ENCODE assay signal across 8 cellular contexts in genomic region chr17:46771601-46772012, GRCh38. TPM values are rescaled to one million over a fixed set of nuclear protein-coding genes. Genes with fewer than 3 reads are reported as not detected.
A peak's percentile ranks its signal among the peaks of the same experiment; 100 is the strongest.
DNase-seq lines count a peak whose midpoint lies in the region; ATAC-seq, FAIRE-seq and TF ChIP-seq lines count a peak whose summit lies in the region.

No MANE protein-coding gene starts in this region.

- ATAC-seq in GM18909 (IDR thresholded peaks at IDR 0.05; ENCODE audit: poor library complexity, unreplicated experiment): peak; percentile 22
- ATAC-seq in GM18861 (IDR thresholded peaks at IDR 0.05; ENCODE audit: unreplicated experiment): no peak

- no peaks in the 10 kb centered on the region for H3K4me1 ChIP-seq in prostate gland (replicated peaks)

- H3K27ac ChIP-seq in AG04450 (ENCODE audit: low read depth, low read length) (no peak overlapping the region), prostate gland (peak overlapping the region in 1 of 2 donors; percentile 67)

- TF ChIP-seq CTCF in AG04450 (IDR thresholded peaks at IDR 0.05; ENCODE audit: low read depth, low read length): no peak
- TF ChIP-seq CTCF in fibroblast of villous mesenchyme (IDR thresholded peaks at IDR 0.05; ENCODE audit: insufficient read depth, low read depth, low read length): no peak
- TF ChIP-seq CTCF in prostate gland (IDR thresholded peaks at IDR 0.05): no peak

- H3K9me3 ChIP-seq in AG04450 (ENCODE audit: control insufficient read depth, insufficient read depth, low read length) (no peaks in the 10 kb centered on the region; the same call in 1 of the 2 replicates), prostate gland (no peaks in the 10 kb centered on the region)

- POLR2A ChIA-PET in AG04450 (lab: Yijun Ruan, JAX): interaction anchor here (1.0 kb wide), 1 partner anchor 41 kb away, joined by 4 read pairs; no protein-coding TSS in a partner anchor

- no peak for TF ChIP-seq POLR2A in prostate gland (IDR thresholded peaks at IDR 0.05)

- peak overlapping the region; percentile 52 for H3K4me3 ChIP-seq in AG04450 (ENCODE audit: low read depth, low read length)
- peak overlapping the region; percentile 63 for H3K4me3 ChIP-seq in fibroblast of villous mesenchyme (ENCODE audit: low read depth, low read length)
- H3K4me3 ChIP-seq in prostate gland: peak overlapping the region; percentile 44 to 54

- WGBS in prostate gland: 0% methylated on average over 15 of the region's 80 CpGs

- FAIRE-seq in RCC 7860 (lab: Jason Lieb, UNC): no peak

- CTCF ChIA-PET in AG04450 (lab: Charles Lee): no interaction called here

- intact Hi-C loops in prostate gland (cut with DNase I): no loop called here

- peaks cover 3% of the 10 kb centered on the region for H3K27me3 ChIP-seq in AG04450 (ENCODE audit: control insufficient read depth, insufficient read depth, low read length)
- H3K27me3 ChIP-seq in prostate gland (replicated peaks; ENCODE audit: insufficient read depth): no peaks in the 10 kb centered on the region

- no peak for DNase-seq in AG04450 (ENCODE audit: low read depth, low spot score)
- peak; percentile 9 for DNase-seq in SHP77 treated with DMSO at 0.1 percent for 48 hours (lab: John Stamatoyannopoulos, UW)
- DNase-seq in fibroblast of villous mesenchyme (ENCODE audit: low read depth): peak; percentile 20
- DNase-seq in prostate gland (ENCODE audit: low spot score): no peak
- no peak for DNase-seq in putamen (ENCODE audit: low spot score)
- no peak for DNase-seq in RCC 7860 (ENCODE audit: low spot score)

- no peaks in the 10 kb centered on the region for H3K36me3 ChIP-seq in prostate gland

RNA-seq across cellular contexts. Expression of gene WNT3, which starts 46.9 kb away (rescaled TPM):
- polyA plus RNA-seq in AG04450 (2011; rRNA removed): 1.1 and 1.4 TPM in 2 replicates
- polyA minus RNA-seq in AG04450 (2011; rRNA and poly(A)+ RNA removed): 0.96 and 1.1 TPM in 2 replicates
- 0.97 and 2.2 TPM in 2 replicates for total RNA-seq in fibroblast of villous mesenchyme
- 1 to 10 TPM; 2.0 to 7.7 TPM for total RNA-seq in prostate gland

Comparison
In these comparisons a context has a peak if more than half of its experiments do, and no peak if none do; other contexts are left out.
1. DNase-seq: peak in SHP77 treated with DMSO at 0.1 percent for 48 hours (single experiment) and fibroblast of villous mesenchyme (single experiment); none in AG04450 (single experiment), prostate gland (single experiment), putamen (single experiment) and RCC 7860 (single experiment).
2. Peak in every context shown above with its lines, with median percentiles within 50 percentile points of each other: H3K4me3 ChIP-seq.